Comparison of ENCODE assay signal across 28 cellular contexts in the genomic region with DNA sequence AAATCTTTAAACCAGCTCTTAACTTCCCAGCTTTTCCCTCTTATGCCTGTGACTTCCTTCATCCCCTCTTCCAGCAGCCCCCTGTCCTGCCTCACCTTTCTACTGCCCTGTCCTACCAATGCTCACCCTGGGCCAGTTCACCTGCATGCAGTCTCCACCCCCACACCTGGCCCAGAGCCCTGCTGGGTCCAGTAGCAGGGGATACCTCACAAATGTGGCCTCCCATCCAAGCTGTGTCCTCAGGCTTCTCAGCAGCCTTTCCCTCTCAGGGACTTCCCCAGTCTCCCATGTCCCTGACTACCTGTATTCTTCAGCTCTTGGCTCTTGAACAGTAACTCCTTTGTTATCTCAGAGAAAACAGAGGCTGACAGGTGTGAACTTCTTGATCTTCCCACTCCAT.
"Had no signal": no experiment of that assay in that cellular context is flagged by ENCODE, and none has a peak within 500 bp of the region (broad histone marks: within the 10 kb centered on the region; RNA-seq: fewer than 3 reads in every experiment).

No MANE protein-coding gene starts in this region.

- ATAC-seq: effector memory CD8-positive, alpha-beta T cell; esophagus mucosa; gastrocnemius medialis; heart right ventricle; left lung; left ventricle myocardium superior; lower lobe of right lung; naive thymus-derived CD4-positive, alpha-beta T cell had no signal

- H3K4me3 ChIP-seq: coronary artery, dorsolateral prefrontal cortex, esophagus squamous epithelium, gastrocnemius medialis, heart right ventricle, left lung, lower lobe of right lung had no signal

- H3K27me3 Mint-ChIP-seq: effector memory CD8-positive, alpha-beta T cell had no signal

- H3K27ac Mint-ChIP-seq: effector memory CD8-positive, alpha-beta T cell; endodermal cell; naive thymus-derived CD4-positive, alpha-beta T cell had no signal

- H3K4me1 ChIP-seq: esophagus squamous epithelium, gastrocnemius medialis, heart right ventricle, left lung, lower lobe of right lung had no signal

- H3K9me3 Mint-ChIP-seq: endodermal cell had no signal

- H3K27ac ChIP-seq: coronary artery, dorsolateral prefrontal cortex, epithelial cell of prostate, esophagus squamous epithelium, gastrocnemius medialis, heart right ventricle, left lung, lower lobe of right lung had no signal

- H3K36me3 Mint-ChIP-seq: naive thymus-derived CD4-positive, alpha-beta T cell had no signal

- DNase-seq: dermis blood vessel endothelial cell; dorsolateral prefrontal cortex; effector CD4-positive, alpha-beta T cell; effector memory CD8-positive, alpha-beta T cell; endodermal cell; erythroblast; esophagus squamous epithelium; foreskin fibroblast; foreskin melanocyte; gastrocnemius medialis; glutamatergic neuron; head of caudate nucleus; heart right ventricle; hippocampal formation; kidney glomerular epithelial cell; left ventricle myocardium superior; lower lobe of right lung; mesendoderm; midbrain; naive thymus-derived CD4-positive, alpha-beta T cell had no signal

- H3K36me3 ChIP-seq: esophagus squamous epithelium, gastrocnemius medialis, heart right ventricle, left lung, lower lobe of right lung had no signal

- H3K9me3 ChIP-seq: esophagus squamous epithelium, gastrocnemius medialis, heart right ventricle, left lung, lower lobe of right lung had no signal

- H3K4me3 Mint-ChIP-seq: effector memory CD8-positive, alpha-beta T cell; endodermal cell; naive thymus-derived CD4-positive, alpha-beta T cell had no signal

- FAIRE-seq: colon, endometrium, islet of Langerhans, keratinocyte had no signal
